In the genomic region with DNA sequence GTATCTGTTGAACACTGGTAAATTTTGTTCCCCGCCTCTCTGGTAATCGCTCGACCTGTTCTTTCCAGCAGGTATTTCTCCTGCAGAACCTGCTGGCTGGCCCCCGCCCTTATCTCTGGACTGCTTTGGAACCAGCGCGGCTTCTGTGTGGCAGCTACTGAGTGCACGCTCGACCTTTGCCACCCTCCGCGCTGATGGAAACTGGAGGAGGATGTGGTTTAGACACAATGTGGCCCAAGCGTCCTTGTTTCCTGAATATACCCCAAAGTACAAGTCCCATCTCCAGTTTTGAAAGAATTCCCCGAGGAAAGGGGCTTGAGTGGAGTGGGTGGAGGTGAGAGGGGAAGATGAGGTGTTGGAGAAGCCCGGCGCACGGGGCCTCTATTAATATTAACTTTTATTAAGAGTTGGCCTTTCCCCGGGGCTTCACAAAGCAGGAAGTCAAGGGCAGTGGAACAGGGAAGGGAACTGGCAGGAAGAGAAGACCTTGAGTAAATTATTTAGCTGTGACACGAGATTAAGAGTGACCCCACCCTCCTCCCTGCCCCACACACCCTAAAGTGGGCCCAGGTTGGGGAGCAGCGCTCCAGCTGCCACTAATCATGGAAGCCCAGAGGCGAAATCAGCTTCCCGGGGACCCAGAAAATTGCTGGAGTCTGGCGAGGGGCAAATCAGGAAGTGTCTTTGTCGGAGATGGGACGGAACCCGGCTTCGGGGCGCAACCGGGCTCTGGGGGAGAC, we compare ENCODE assay signal across 8 cellular contexts. TPM values are rescaled to one million over a fixed set of nuclear protein-coding genes. Genes with fewer than 3 reads are reported as not detected.
DNase-seq lines count a peak whose midpoint lies in the region; ATAC-seq and TF ChIP-seq lines count a peak whose summit lies in the region.

No MANE protein-coding gene starts in this region.

- H3K4me1 ChIP-seq in A673 (ENCODE audit: insufficient read depth, low read length, poor library complexity, severe bottlenecking), result no peaks in the 10 kb centered on the region

- CTCF ChIA-PET in A673 (lab: Charles Lee), result interaction anchor here (0.6 to 2.0 kb wide), 10 partner anchors 13 to 959 kb away, joined by 3 to 22 read pairs (median 4); no protein-coding TSS in a partner anchor

- peaks cover 2% of the 10 kb centered on the region for H3K36me3 Mint-ChIP-seq in activated naive CD8-positive, alpha-beta T cell
- H3K36me3 Mint-ChIP-seq in memory B cell, result no peaks in the 10 kb centered on the region

- peak overlapping the region; percentile 46 for H3K4me3 ChIP-seq in A673 (ENCODE audit: low read depth, low read length, poor library complexity, severe bottlenecking)
- peak overlapping the region; percentile 37 for H3K4me3 ChIP-seq in H7 (ENCODE audit: insufficient read depth, low read depth, low read length)

- H3K27me3 Mint-ChIP-seq in activated naive CD8-positive, alpha-beta T cell, result peaks cover 39% of the 10 kb centered on the region
- H3K27me3 Mint-ChIP-seq in memory B cell, result peaks cover 21% of the 10 kb centered on the region

- intact Hi-C loops in A673 (cut with micrococcal nuclease; ENCODE audit: unreplicated experiment), result loop anchor here (2.0 to 10.0 kb wide), 3 partner anchors 86 to 578 kb away; no protein-coding TSS in a partner anchor

- H3K27ac Mint-ChIP-seq in activated naive CD8-positive, alpha-beta T cell, result no peak overlapping the region
- H3K27ac Mint-ChIP-seq in memory B cell, result peak overlapping the region; percentile 64

- H3K9me3 Mint-ChIP-seq in activated naive CD8-positive, alpha-beta T cell (ENCODE audit: low read depth), result peaks cover 6% of the 10 kb centered on the region
- peaks cover 3% of the 10 kb centered on the region for H3K9me3 Mint-ChIP-seq in memory B cell

- H3K4me1 Mint-ChIP-seq in activated naive CD8-positive, alpha-beta T cell (ENCODE audit: low read depth), result peaks cover 16% of the 10 kb centered on the region
- H3K4me1 Mint-ChIP-seq in memory B cell, result peaks cover 9% of the 10 kb centered on the region

- POLR2A ChIA-PET in A673 (lab: Charles Lee; ENCODE audit: low non-redundant PET), result no interaction called here

- DNase-seq in A673 (ENCODE audit: low spot score), result no peak
- no peak for DNase-seq in H7
- DNase-seq in memory B cell (ENCODE audit: low spot score in 2 of 2), result no peak
- no peak for DNase-seq in SKM-1 treated with dmso at 0.1 percent for 144 hours (lab: John Stamatoyannopoulos, UW; ENCODE audit: unreplicated experiment)
- DNase-seq in NCI-H2171 treated with DMSO at 0.1 percent for 48 hours (lab: John Stamatoyannopoulos, UW), result no peak
- no peak for DNase-seq in HK-2 (ENCODE audit: unreplicated experiment)
- no peak for DNase-seq in SW 1271 (lab: John Stamatoyannopoulos, UW)

- no TSS peak for BruUV-seq in A673 (replicated peaks; lab: Mats Ljungman, UMichigan)

- H3K9me3 ChIP-seq in A673 (ENCODE audit: low read depth, low read length, poor library complexity, severe bottlenecking), result no peaks in the 10 kb centered on the region

- no peak for TF ChIP-seq CTCF in A673 (conservative IDR thresholded peaks at IDR 0.05; ENCODE audit: low read depth, low read length)

- H3K36me3 ChIP-seq in A673 (ENCODE audit: insufficient read depth, low read length, poor library complexity, severe bottlenecking), result no peaks in the 10 kb centered on the region
- no peaks in the 10 kb centered on the region for H3K36me3 ChIP-seq in H7 (replicated peaks; ENCODE audit: control insufficient read depth, insufficient read depth, low read length)

- ATAC-seq in memory B cell (ENCODE audit: low read depth), result no peak

- H3K27me3 ChIP-seq in A673 (replicated peaks; ENCODE audit: insufficient read depth, low read depth, low read length, poor library complexity), result peaks cover 63% of the 10 kb centered on the region
- peaks cover 70% of the 10 kb centered on the region for H3K27me3 ChIP-seq in H7 (ENCODE audit: control insufficient read depth, insufficient read depth, low read length)

- H3K27ac ChIP-seq in A673 (ENCODE audit: low read depth, low read length, poor library complexity, severe bottlenecking), result no peak overlapping the region

- peak overlapping the region; percentile 75 for H3K4me3 Mint-ChIP-seq in activated naive CD8-positive, alpha-beta T cell
- H3K4me3 Mint-ChIP-seq in memory B cell, result peak overlapping the region; percentile 48

RNA-seq across cellular contexts. Expression of gene CDX2, which starts 16.0 kb away (rescaled TPM):
- total RNA-seq in A673 (2021), result not detected in 2 replicates
- 0.04 TPM in 1 of 2 replicates, not detected in the other for total RNA-seq in H7 (2014; rRNA removed; shearing (Covaris generic))

RNA-seq across cellular contexts. Expression of gene PDX1, which starts 33.3 kb away (rescaled TPM):
- not detected in 2 replicates for total RNA-seq in A673 (2021)
- not detected in 2 replicates for total RNA-seq in H7 (2014; rRNA removed; shearing (Covaris generic))

RNA-seq across cellular contexts. Expression of gene URAD, which starts 35.4 kb away (rescaled TPM):
- total RNA-seq in A673 (2021), result not detected in 2 replicates
- total RNA-seq in H7 (2014; rRNA removed; shearing (Covaris generic)), result not detected in 2 replicates
